In the genomic region with DNA sequence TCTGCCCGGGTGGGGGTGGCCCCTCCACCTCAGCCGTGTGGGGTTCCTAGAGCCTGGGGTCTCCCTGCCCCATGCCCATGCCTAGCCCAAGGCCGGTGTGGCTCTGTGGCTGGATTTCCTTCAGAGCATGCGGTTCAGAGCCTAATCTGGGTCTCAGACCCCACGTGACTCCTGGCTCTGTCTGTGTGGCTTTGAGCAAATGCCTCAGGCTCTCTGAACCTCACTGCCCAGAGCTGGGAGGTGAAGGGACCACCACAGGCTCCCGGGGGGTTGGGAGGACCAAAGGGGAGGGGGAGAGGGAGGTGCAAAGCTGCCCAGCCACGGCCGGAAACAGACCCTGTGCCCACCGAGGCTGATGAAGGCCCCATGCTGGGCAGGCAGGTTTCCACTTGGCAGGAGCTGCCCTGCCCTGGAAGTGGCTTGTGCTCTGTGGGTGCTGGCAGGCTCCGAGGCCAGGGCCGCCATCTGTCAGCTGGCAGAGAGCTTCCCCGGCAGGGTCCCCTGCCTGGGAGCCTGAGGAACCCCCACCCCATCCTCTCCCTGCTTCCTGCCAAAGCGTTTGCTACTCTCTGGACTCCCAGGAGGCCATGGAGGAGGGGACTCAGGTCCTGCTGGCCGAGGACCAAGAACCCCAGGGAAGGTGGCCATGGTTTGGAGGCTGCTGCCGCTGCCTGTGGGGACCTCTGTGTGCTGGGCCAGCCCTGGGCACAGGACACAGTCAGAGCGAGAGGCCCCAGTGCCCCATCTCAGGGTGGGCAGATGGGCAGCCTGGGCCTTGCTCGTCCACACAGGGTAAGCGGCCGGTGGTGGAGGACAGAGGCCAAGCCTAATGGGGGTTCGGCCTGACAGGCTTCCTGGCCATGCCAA, we compare ENCODE assay signal across 29 cellular contexts. TPM values are rescaled to one million over a fixed set of nuclear protein-coding genes. Genes with fewer than 3 reads are reported as not detected.
DNase-seq lines count a peak whose midpoint lies in the region; ATAC-seq, FAIRE-seq and TF ChIP-seq lines count a peak whose summit lies in the region.
"Had no signal": no experiment of that assay in that cellular context is flagged by ENCODE, and none has a peak within 500 bp of the region (broad histone marks: within the 10 kb centered on the region; RNA-seq: fewer than 3 reads in every experiment).

No MANE protein-coding gene starts in this region.

- WGBS in GM12878 (ENCODE audit: insufficient coverage, insufficient replicate concordance, low lambda C conversion rate, missing lambda C conversion rate): 11% methylated on average over 19 of the region's 20 CpGs

- CTCF ChIA-PET in HEK293 (lab: Yijun Ruan, JAX) (interaction anchor here (1.1 to 1.3 kb wide), 2 partner anchors 41 to 438 kb away, joined by 3 to 6 read pairs; no protein-coding TSS in a partner anchor), GM12878 (lab: Yijun Ruan, JAX) (no interaction called here)

- H3K9ac ChIP-seq in GM12878 (ENCODE audit: control insufficient read depth, insufficient read depth, low read length): no peak overlapping the region

- SMC1A ChIA-PET in GM12878 (lab: Charles Lee; ENCODE audit: uncharacterized antibody, unreplicated experiment): no interaction called here

- H3K4me1 ChIP-seq in HEK293 (ENCODE audit: control insufficient read depth, insufficient read depth, low read length) (peaks cover 3% of the 10 kb centered on the region; the same call in 1 of the 2 replicates), GM12878 (ENCODE audit: control insufficient read depth, insufficient read depth, low read length) (peaks cover 2% of the 10 kb centered on the region)

- RAD21 ChIA-PET in GM12878 (lab: Charles Lee; ENCODE audit: unreplicated experiment): interaction anchor here (1.5 kb wide), 1 partner anchor 235 kb away, joined by 4 read pairs; no protein-coding TSS in a partner anchor

- no peak for FAIRE-seq in GM12878 (lab: Jason Lieb, UNC)
- FAIRE-seq: islet of Langerhans, RCC 7860 had no signal

- no peaks in the 10 kb centered on the region; a peak in 2 of 4 replicates for H3K27me3 ChIP-seq in GM12878 (replicated peaks in 1 of 2; ENCODE audit: control insufficient read depth in 2 of 2, insufficient read depth in 2 of 2, low read length in 1 of 2)
- peaks cover 11% of the 10 kb centered on the region for H3K27me3 ChIP-seq in brain microvascular endothelial cell (replicated peaks)

- TF ChIP-seq RAD21 in GM12878 (IDR thresholded peaks at IDR 0.05; ENCODE audit: insufficient read depth, low read depth, low read length): no peak

- no peaks in the 10 kb centered on the region for H3K36me3 ChIP-seq in HEK293 (ENCODE audit: control insufficient read depth in 2 of 2, insufficient read depth in 1 of 2, low read length in 2 of 2)
- H3K36me3 ChIP-seq in GM12878 (ENCODE audit: control insufficient read depth in 2 of 2, insufficient read depth in 2 of 2, low read length in 1 of 2): no peaks in the 10 kb centered on the region
- H3K36me3 ChIP-seq in brain microvascular endothelial cell (replicated peaks): no peaks in the 10 kb centered on the region
- H3K36me3 ChIP-seq: sigmoid colon, suprapubic skin had no signal

- TF ChIP-seq EP300 in GM12878 (IDR thresholded peaks at IDR 0.05; ENCODE audit: borderline replicate concordance in 1 of 2, control insufficient read depth in 1 of 2, low read depth in 2 of 2, low read length in 2 of 2): no peak

- ATAC-seq in GM12878: no peak
- ATAC-seq in HG03025 (IDR thresholded peaks at IDR 0.05; ENCODE audit: low FRiP score, unreplicated experiment): no peak
- ATAC-seq: activated naive CD8-positive, alpha-beta T cell treated with anti-CD3 and anti-CD28 coated beads, Interleukin-2, amount 50 U/mL, for 24 hours; HCT116; left ventricle myocardium superior; stimulated activated memory B cell treated with anti-CD40 and anti-IgM and Interleukin-4, amounts not matched to agents 10 μg/mL and 1 μg/mL and 100 μg/mL, for 72 hours; WTC11 had no signal

- no peak overlapping the region for H2AFZ ChIP-seq in GM12878 (ENCODE audit: control insufficient read depth, low read depth, low read length)

- no peaks in the 10 kb centered on the region for H3K9me3 ChIP-seq in HEK293 (ENCODE audit: control insufficient read depth, insufficient read depth, low read depth, low read length)
- no peaks in the 10 kb centered on the region for H3K9me3 ChIP-seq in GM12878 (replicated peaks; ENCODE audit: control insufficient read depth, insufficient read depth, low read length)
- H3K9me3 ChIP-seq: sigmoid colon, suprapubic skin had no signal

- H4K20me1 ChIP-seq in GM12878 (ENCODE audit: control insufficient read depth, insufficient read depth): no peaks in the 10 kb centered on the region; the same call in 1 of the 2 replicates

- no peak overlapping the region for H3K4me3 ChIP-seq in HEK293 (ENCODE audit: low read depth, low read length)
- no peak overlapping the region for H3K4me3 ChIP-seq in GM12878
- peak overlapping the region; percentile 6 for H3K4me3 ChIP-seq in skeletal muscle cell (ENCODE audit: low read depth, low read length)
- H3K4me3 ChIP-seq in brain microvascular endothelial cell (ENCODE audit: low read depth, low read length): no peak overlapping the region
- H3K4me3 ChIP-seq: sigmoid colon, suprapubic skin had no signal

- no peak overlapping the region for H3K4me2 ChIP-seq in GM12878 (ENCODE audit: control insufficient read depth, insufficient read depth)

- H3K27ac ChIP-seq in HEK293 (ENCODE audit: extremely low read depth, low read depth, low read length) (no peak overlapping the region), GM12878 (ENCODE audit: control insufficient read depth, insufficient read depth) (no peak overlapping the region), brain microvascular endothelial cell (no peak overlapping the region)
- H3K27ac ChIP-seq: sigmoid colon, suprapubic skin had no signal

- TF ChIP-seq CTCF in HEK293 (tag by site-specific recombination; IDR thresholded peaks at IDR 0.05) (no peak), GM12878 (IDR thresholded peaks at IDR 0.05 in 2 of 3, conservative IDR thresholded peaks at IDR 0.05 in 1 of 3; ENCODE audit: control insufficient read depth in 2 of 3, extremely low read depth in 1 of 3, insufficient read depth in 1 of 3, low read depth in 3 of 3, low read length in 3 of 3) (no peak), brain microvascular endothelial cell (IDR thresholded peaks at IDR 0.05; ENCODE audit: low read depth, low read length, missing control alignments) (no peak)

- BruUV-seq in GM12878 (replicated peaks; lab: Mats Ljungman, UMichigan): no TSS peak

- TF ChIP-seq POLR2A in GM12878 (IDR thresholded peaks at IDR 0.05; ENCODE audit: low read depth, low read length): no peak

- intact Hi-C loops in GM12878 (cut with micrococcal nuclease; ENCODE audit: unreplicated experiment): no loop called here

- H3K79me2 ChIP-seq in GM12878 (ENCODE audit: control insufficient read depth, insufficient read depth, low read length): no peaks in the 10 kb centered on the region

- in situ Hi-C loops in GM12878 (cut with MboI) (no loop called here), brain microvascular endothelial cell (cut with HindIII; ENCODE audit: low pct_ligation_motif_present, low sequenced_read_pairs) (no loop called here)

- peak; percentile 37 for DNase-seq in NCI-H1694 treated with DMSO at 0.1 percent for 48 hours (lab: John Stamatoyannopoulos, UW)
- DNase-seq in GM12878 (ENCODE audit: low read depth, low spot score): no peak
- no peak for DNase-seq in skeletal muscle cell (ENCODE audit: low read depth)
- no peak for DNase-seq in NCI-H1417 (lab: John Stamatoyannopoulos, UW)
- DNase-seq in brain microvascular endothelial cell: no peak
- DNase-seq: activated gamma-delta T cell; activated naive CD8-positive, alpha-beta T cell treated with anti-CD3 and anti-CD28 coated beads, Interleukin-2, amount 50 U/mL, for 24 hours; CD4-positive, alpha-beta T cell; DMS153; effector CD8-positive, alpha-beta T cell; erythroblast; foreskin melanocyte; GF-D8; hypothalamus; left ventricle myocardium superior; midbrain; NCI-H146; nephron progenitor cell; NK-92 treated with Interleukin-12 subunit alpha and Interleukin-12 subunit beta, amount 100 ng/mL, for 24 hours; sigmoid colon; stimulated activated CD4-positive, alpha-beta T cell treated with anti-CD3 and anti-CD28 coated beads, Interleukin-2, amount 100 ng/mL, for 24 hours had no signal

- POLR2A ChIA-PET in HEK293 (lab: Yijun Ruan, JAX): no interaction called here
- POLR2A ChIA-PET in GM12878 (lab: Charles Lee): no interaction called here

RNA-seq across cellular contexts. Expression of gene CDH15, which starts 4.0 kb away (rescaled TPM):
- not detected in 2 replicates for total RNA-seq in GM12878 (2013; cell fraction: nucleolus; rRNA removed)
- total RNA-seq in GM12878 (2014; rRNA removed): 0.06 TPM in 1 of 2 replicates, not detected in the other
- not detected in 2 replicates for total RNA-seq in GM12878 (2014; rRNA removed; fragmentation: Illumina TruSeq; extraction: Trizol)
- not detected in 2 replicates for total RNA-seq in GM12878 (2021)
- not detected for polyA plus RNA-seq in GM12878 (2011; ENCODE audit: low read depth)
- not detected in 2 replicates for polyA plus RNA-seq in GM12878 (2011; rRNA removed)
- polyA plus RNA-seq in GM12878 (2011; cell fraction: cytosol; rRNA removed): not detected in 2 replicates
- polyA plus RNA-seq in GM12878 (2011; cell fraction: nucleus; rRNA removed): not detected in 2 replicates
- 0.20 TPM in 1 of 2 replicates, not detected in the other for polyA plus RNA-seq in GM12878 (2012)
- not detected in 2 replicates for polyA plus RNA-seq in GM12878 (2014; fragmentation: Illumina TruSeq; extraction: Trizol)
- under 1 TPM in 1 of 2 experiments, not detected in 1; 0.02 TPM for polyA plus RNA-seq in GM12878 (2014; fragmentation: Nextera tagmentation; extraction: Ambion mirVana)
- 0.05 TPM in 1 of 2 replicates, not detected in the other for polyA plus RNA-seq in GM12878 (2014; rRNA removed)
- not detected for polyA plus RNA-seq in GM12878 (2016; fragmentation: Nextera tagmentation; extraction: Ambion mirVana)
- polyA minus RNA-seq in GM12878 (2011; rRNA and poly(A)+ RNA removed): not detected in 2 replicates
- polyA minus RNA-seq in GM12878 (2011; cell fraction: cytosol; rRNA and poly(A)+ RNA removed): not detected in 2 replicates
- polyA minus RNA-seq in GM12878 (2011; cell fraction: nucleus; rRNA and poly(A)+ RNA removed): not detected in 2 replicates
- total RNA-seq: CD4-positive, alpha-beta T cell; left ventricle myocardium superior; sigmoid colon had no signal

RNA-seq across cellular contexts. Expression of gene SLC22A31, which starts 24.8 kb away (rescaled TPM):
- total RNA-seq in GM12878 (2013; cell fraction: nucleolus; rRNA removed): not detected in 2 replicates
- total RNA-seq in GM12878 (2014; rRNA removed): not detected in 2 replicates
- not detected in 2 replicates for total RNA-seq in GM12878 (2014; rRNA removed; fragmentation: Illumina TruSeq; extraction: Trizol)
- 0.19 TPM in 1 of 2 replicates, not detected in the other for total RNA-seq in GM12878 (2021)
- not detected for polyA plus RNA-seq in GM12878 (2011; ENCODE audit: low read depth)
- polyA plus RNA-seq in GM12878 (2011; rRNA removed): 0.20 and 0.23 TPM in 2 replicates
- 0.75 and 0.94 TPM in 2 replicates for polyA plus RNA-seq in GM12878 (2011; cell fraction: cytosol; rRNA removed)
- polyA plus RNA-seq in GM12878 (2011; cell fraction: nucleus; rRNA removed): 12.2 and 13.6 TPM in 2 replicates
- not detected in 2 replicates for polyA plus RNA-seq in GM12878 (2012)
- polyA plus RNA-seq in GM12878 (2014; fragmentation: Illumina TruSeq; extraction: Trizol): not detected in 2 replicates
- not detected for polyA plus RNA-seq in GM12878 (2014; fragmentation: Nextera tagmentation; extraction: Ambion mirVana)
- 0.24 and 0.27 TPM in 2 replicates for polyA plus RNA-seq in GM12878 (2014; rRNA removed)
- polyA plus RNA-seq in GM12878 (2016; fragmentation: Nextera tagmentation; extraction: Ambion mirVana): under 1 TPM in 1 of 2 experiments, not detected in 1; 0.13 TPM
- polyA minus RNA-seq in GM12878 (2011; rRNA and poly(A)+ RNA removed): 0.52 TPM in 1 of 2 replicates, not detected in the other
- polyA minus RNA-seq in GM12878 (2011; cell fraction: cytosol; rRNA and poly(A)+ RNA removed): not detected in 2 replicates
- 0.96 TPM in 1 of 2 replicates, not detected in the other for polyA minus RNA-seq in GM12878 (2011; cell fraction: nucleus; rRNA and poly(A)+ RNA removed)
- total RNA-seq: left ventricle myocardium superior, sigmoid colon had no signal

RNA-seq across cellular contexts. Expression of gene ZNF778, which starts 42.0 kb away (rescaled TPM):
- 15.8 and 17.3 TPM in 2 replicates for total RNA-seq in GM12878 (2013; cell fraction: nucleolus; rRNA removed)
- total RNA-seq in GM12878 (2014; rRNA removed) (3.3 and 6.5 TPM in 2 replicates), GM12878 (2014; rRNA removed; fragmentation: Illumina TruSeq; extraction: Trizol) (3.5 and 3.6 TPM in 2 replicates), GM12878 (2021) (6.4 and 9.7 TPM in 2 replicates)
- polyA plus RNA-seq in GM12878 (2011; ENCODE audit: low read depth): 2.2 TPM
- polyA plus RNA-seq in GM12878 (2011; rRNA removed) (3.8 and 4.4 TPM in 2 replicates), GM12878 (2014; fragmentation: Illumina TruSeq; extraction: Trizol) (4.3 and 4.6 TPM in 2 replicates), GM12878 (2014; fragmentation: Nextera tagmentation; extraction: Ambion mirVana) (under 1 TPM; 0.20 to 0.40 TPM), GM12878 (2014; rRNA removed) (4.2 and 5.9 TPM in 2 replicates), GM12878 (2016; fragmentation: Nextera tagmentation; extraction: Ambion mirVana) (1 to 10 TPM; 2.3 to 3.8 TPM)
- 2.8 and 3.8 TPM in 2 replicates for polyA plus RNA-seq in GM12878 (2011; cell fraction: cytosol; rRNA removed)
- polyA plus RNA-seq in GM12878 (2011; cell fraction: nucleus; rRNA removed): 6.7 and 8.5 TPM in 2 replicates
- polyA plus RNA-seq in GM12878 (2012): 2.4 and 5.4 TPM in 2 replicates
- polyA minus RNA-seq in GM12878 (2011; rRNA and poly(A)+ RNA removed): 6.1 and 8.8 TPM in 2 replicates
- 1.3 and 3.7 TPM in 2 replicates for polyA minus RNA-seq in GM12878 (2011; cell fraction: cytosol; rRNA and poly(A)+ RNA removed)
- polyA minus RNA-seq in GM12878 (2011; cell fraction: nucleus; rRNA and poly(A)+ RNA removed): 5.7 and 8.7 TPM in 2 replicates
